ENCODE assay signal across 7 cellular contexts in genomic region chr2:27095745-27096651, GRCh38. TPM values are rescaled to one million over a fixed set of nuclear protein-coding genes. Genes with fewer than 3 reads are reported as not detected.
A peak's percentile ranks its signal among the peaks of the same experiment; 100 is the strongest.
DNase-seq lines count a peak whose midpoint lies in the region; ATAC-seq and TF ChIP-seq lines count a peak whose summit lies in the region.

No MANE protein-coding gene starts in this region.

- DNase-seq in GM10266 (ENCODE audit: extremely low spot score) (peak; percentile 81), HuH-7.5 (ENCODE audit: low spot score) (peak; percentile 75), SW480 (ENCODE audit: low spot score) (peak; percentile 46), cerebellar nuclear complex (lab: John Stamatoyannopoulos, UW) (peak; percentile 12 to 34), left lobe of liver (ENCODE audit: low spot score) (peak; percentile 91)
- peak; percentile 34 for DNase-seq in stimulated activated CD4-positive, alpha-beta T cell treated with anti-CD3 and anti-CD28 coated beads, Interleukin-4, amount 100 ng/mL, for 1 hour
- DNase-seq in activated CD4-positive, CD25-positive, alpha-beta regulatory T cell (lab: John Stamatoyannopoulos, UW) = no peak

- peak; percentile 55 for ATAC-seq in left lobe of liver

- TF ChIP-seq CTCF in GM10266 (IDR thresholded peaks at IDR 0.05; ENCODE audit: control insufficient read depth, insufficient read depth, low read depth, missing control alignments) = no peak

RNA-seq across cellular contexts. Expression of gene KHK, which starts 9.4 kb away (rescaled TPM):
- 267 TPM for total RNA-seq in left lobe of liver

RNA-seq across cellular contexts. Expression of gene EMILIN1, which starts 17.6 kb away (rescaled TPM):
- 16.0 TPM for total RNA-seq in left lobe of liver

RNA-seq across cellular contexts. Expression of gene CGREF1, which starts 22.9 kb away (rescaled TPM):
- total RNA-seq in left lobe of liver = 5.5 TPM

RNA-seq across cellular contexts. Expression of gene OST4, which starts 24.5 kb away (rescaled TPM):
- total RNA-seq in left lobe of liver = 141 TPM

RNA-seq across cellular contexts. Expression of gene ABHD1, which starts 27.6 kb away (rescaled TPM):
- total RNA-seq in left lobe of liver = 3.6 TPM

Comparison
In these comparisons a context has a peak if more than half of its experiments do, and no peak if none do; other contexts are left out.
1. DNase-seq: peak in GM10266 (single experiment), HuH-7.5 (single experiment), SW480 (single experiment), cerebellar nuclear complex (2 of 2), left lobe of liver (single experiment) and stimulated activated CD4-positive, alpha-beta T cell treated with anti-CD3 and anti-CD28 coated beads, Interleukin-4, amount 100 ng/mL, for 1 hour (single experiment); none in activated CD4-positive, CD25-positive, alpha-beta regulatory T cell (0 of 4).